ENCODE assay signal across 25 cellular contexts in genomic region chr5:54136666-54137440, GRCh38.
"Had no signal": no experiment of that assay in that cellular context is flagged by ENCODE, and none has a peak within 500 bp of the region (broad histone marks: within the 10 kb centered on the region; RNA-seq: fewer than 3 reads in every experiment).

No MANE protein-coding gene starts in this region.

- H3K9me3 Mint-ChIP-seq: activated CD4-positive, alpha-beta memory T cell treated with anti-CD3 and anti-CD28 coated beads for 36 hours; activated naive CD4-positive, alpha-beta T cell treated with anti-CD3 and anti-CD28 coated beads for 36 hours; activated naive CD8-positive, alpha-beta T cell treated with anti-CD3 and anti-CD28 coated beads, Interleukin-2, amount 10 ng/mL, durations not matched to agents 7 days and 5 days; dendritic cell treated with granulocyte-macrophage colony-stimulating factor and Interleukin-4, amounts not matched to agents 40 ng/mL and 50 ng/mL, for 4 days; immature natural killer cell; naive thymus-derived CD4-positive, alpha-beta T cell; T-helper 1 cell treated with Interleukin-12 subunit alpha and Interleukin-12 subunit beta and Interleukin-4 antibody, amounts not matched to agents 30 μg/mL and 1 μg/mL, for 36 hours had no signal

- H3K36me3 Mint-ChIP-seq: immature natural killer cell had no signal

- H3K9me3 ChIP-seq: spleen, upper lobe of left lung had no signal

- H3K27ac Mint-ChIP-seq: activated CD4-positive, alpha-beta memory T cell treated with anti-CD3 and anti-CD28 coated beads for 36 hours; activated naive CD4-positive, alpha-beta T cell treated with anti-CD3 and anti-CD28 coated beads for 36 hours; activated naive CD8-positive, alpha-beta T cell treated with anti-CD3 and anti-CD28 coated beads, Interleukin-2, amount 10 ng/mL, durations not matched to agents 7 days and 5 days; dendritic cell treated with granulocyte-macrophage colony-stimulating factor and Interleukin-4, amounts not matched to agents 40 ng/mL and 50 ng/mL, for 4 days; progenitor cell of endocrine pancreas; T-helper 1 cell treated with Interleukin-12 subunit alpha and Interleukin-12 subunit beta and Interleukin-4 antibody, amounts not matched to agents 30 μg/mL and 1 μg/mL, for 36 hours had no signal

- H3K27ac ChIP-seq: cardiac muscle cell, hepatocyte, spleen, upper lobe of left lung had no signal

- H3K36me3 ChIP-seq: spleen, upper lobe of left lung had no signal

- DNase-seq: activated CD4-positive, alpha-beta memory T cell treated with anti-CD3 and anti-CD28 coated beads for 36 hours; activated CD4-positive, alpha-beta T cell treated with anti-CD3 and anti-CD28 coated beads for 4 hours; activated CD4-positive, CD25-positive, alpha-beta regulatory T cell; activated naive CD4-positive, alpha-beta T cell treated with anti-CD3 and anti-CD28 coated beads for 36 hours; activated naive CD8-positive, alpha-beta T cell treated with anti-CD3 and anti-CD28 coated beads, Interleukin-2, amount 10 ng/mL, durations not matched to agents 7 days and 5 days; activated T-cell treated with anti-CD3 and anti-CD28 coated beads, Interleukin-2, amount 50 U/mL, for 48 hours; amygdala; effector CD4-positive, alpha-beta T cell; erythroblast; foreskin melanocyte; glutamatergic neuron; immature natural killer cell; kidney glomerular epithelial cell; mesendoderm; naive thymus-derived CD4-positive, alpha-beta T cell; retina; spleen; stimulated activated CD4-positive, alpha-beta T cell treated with anti-CD3 and anti-CD28 coated beads, Interleukin-4, amount 100 ng/mL, for 24 hours; stimulated activated naive CD4-positive, alpha-beta T cell treated with Interleukin-2 at 50 U/mL for 16 hours; upper lobe of left lung had no signal

- H3K27me3 ChIP-seq: cardiac muscle cell, hepatocyte, spleen, upper lobe of left lung had no signal

- H3K4me3 ChIP-seq: cardiac muscle cell, hepatocyte, spleen, upper lobe of left lung had no signal

- H2AFZ ChIP-seq: hepatocyte had no signal

- H3K27me3 Mint-ChIP-seq: activated CD4-positive, alpha-beta memory T cell treated with anti-CD3 and anti-CD28 coated beads for 36 hours; activated naive CD8-positive, alpha-beta T cell treated with anti-CD3 and anti-CD28 coated beads, Interleukin-2, amount 10 ng/mL, durations not matched to agents 7 days and 5 days; dendritic cell treated with granulocyte-macrophage colony-stimulating factor and Interleukin-4, amounts not matched to agents 40 ng/mL and 50 ng/mL, for 4 days; naive thymus-derived CD4-positive, alpha-beta T cell; progenitor cell of endocrine pancreas had no signal

- H3K79me2 ChIP-seq: hepatocyte had no signal

- H3K4me1 Mint-ChIP-seq: activated naive CD8-positive, alpha-beta T cell treated with anti-CD3 and anti-CD28 coated beads, Interleukin-2, amount 10 ng/mL, durations not matched to agents 7 days and 5 days; immature natural killer cell had no signal

- H3K4me3 Mint-ChIP-seq: activated CD4-positive, alpha-beta memory T cell treated with anti-CD3 and anti-CD28 coated beads for 36 hours; activated naive CD4-positive, alpha-beta T cell treated with anti-CD3 and anti-CD28 coated beads for 36 hours; activated naive CD8-positive, alpha-beta T cell treated with anti-CD3 and anti-CD28 coated beads, Interleukin-2, amount 10 ng/mL, durations not matched to agents 7 days and 5 days; dendritic cell treated with granulocyte-macrophage colony-stimulating factor and Interleukin-4, amounts not matched to agents 40 ng/mL and 50 ng/mL, for 4 days; immature natural killer cell; naive thymus-derived CD4-positive, alpha-beta T cell; T-helper 1 cell treated with Interleukin-12 subunit alpha and Interleukin-12 subunit beta and Interleukin-4 antibody, amounts not matched to agents 30 μg/mL and 1 μg/mL, for 36 hours had no signal

- H3K4me2 ChIP-seq: hepatocyte had no signal

- H3K4me1 ChIP-seq: spleen had no signal
